11 cellular contexts compared by ENCODE assay signal in the genomic region with DNA sequence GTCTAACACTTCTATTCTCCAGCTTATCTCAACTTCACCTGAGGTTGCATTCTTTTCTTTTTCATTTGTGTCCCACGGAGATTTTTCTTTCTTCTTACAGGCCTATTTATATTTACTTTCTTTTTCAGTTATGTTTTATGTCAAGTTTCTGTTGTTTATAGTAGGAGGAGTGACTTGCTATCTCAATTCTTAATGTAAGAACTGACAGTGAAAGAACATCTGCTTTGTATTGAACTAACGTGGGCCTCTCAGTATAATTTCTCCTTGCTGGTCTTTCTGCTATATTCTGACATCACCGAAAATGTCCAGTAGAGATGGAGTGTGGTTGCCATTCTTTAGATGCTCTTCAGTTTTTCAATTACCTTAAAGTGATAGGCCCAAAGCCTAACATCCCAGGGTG.
DNase-seq lines count a peak whose midpoint lies in the region; ATAC-seq and TF ChIP-seq lines count a peak whose summit lies in the region.
"Had no signal": no experiment of that assay in that cellular context is flagged by ENCODE, and none has a peak within 500 bp of the region (broad histone marks: within the 10 kb centered on the region; RNA-seq: fewer than 3 reads in every experiment).

No MANE protein-coding gene starts in this region.

- no peak for TF ChIP-seq CTCF in HFFc6 (IDR thresholded peaks at IDR 0.05)
- no peak for TF ChIP-seq CTCF in OCI-LY7 (conservative IDR thresholded peaks at IDR 0.05; ENCODE audit: low read length)
- TF ChIP-seq CTCF in upper lobe of right lung (IDR thresholded peaks at IDR 0.05) = no peak

- H3K4me1 ChIP-seq in OCI-LY7 (ENCODE audit: insufficient read depth, low read length, poor library complexity, severe bottlenecking) (no peaks in the 10 kb centered on the region), upper lobe of right lung (no peaks in the 10 kb centered on the region)

- H3K4me2 ChIP-seq in OCI-LY7 (ENCODE audit: low read length) = no peak overlapping the region

- no peaks in the 10 kb centered on the region for H3K9me2 ChIP-seq in OCI-LY7 (ENCODE audit: insufficient read depth, low read length)

- H2AFZ ChIP-seq in OCI-LY7 (ENCODE audit: low read length) = no peak overlapping the region

- H3K36me3 ChIP-seq in OCI-LY7 (ENCODE audit: insufficient read depth, low read length) (no peaks in the 10 kb centered on the region), upper lobe of right lung (no peaks in the 10 kb centered on the region)

- peak overlapping the region; percentile 14; the same call in 1 of the 2 replicates for H3K27ac Mint-ChIP-seq in HFFc6
- no peak overlapping the region for H3K27ac Mint-ChIP-seq in stimulated activated naive B cell treated with anti-CD40 and anti-IgM and Interleukin-4, amounts not matched to agents 10 μg/mL and 1 μg/mL and 100 μg/mL, for 72 hours

- CTCF ChIA-PET in OCI-LY7 (lab: Charles Lee; ENCODE audit: unreplicated experiment) = no interaction called here

- intact Hi-C loops in OCI-LY7 (cut with micrococcal nuclease; ENCODE audit: unreplicated experiment) = loop anchor here (2.0 kb wide), 1 partner anchor 631 kb away; no protein-coding TSS in a partner anchor
- intact Hi-C loops in upper lobe of right lung (cut with DNase I) = no loop called here

- H3K4me3 ChIP-seq in OCI-LY7 (ENCODE audit: low read depth, low read length, poor library complexity, severe bottlenecking) = no peak overlapping the region
- H3K4me3 ChIP-seq in upper lobe of right lung = no peak overlapping the region
- H3K4me3 ChIP-seq: dorsolateral prefrontal cortex had no signal

- H3K9me3 ChIP-seq in OCI-LY7 (ENCODE audit: low read length) = no peaks in the 10 kb centered on the region
- no peaks in the 10 kb centered on the region for H3K9me3 ChIP-seq in upper lobe of right lung

- ATAC-seq in GM19043 (IDR thresholded peaks at IDR 0.05; ENCODE audit: low read depth, unreplicated experiment) (peak; percentile 77), HG03378 (IDR thresholded peaks at IDR 0.05; ENCODE audit: unreplicated experiment) (peak; percentile 83), upper lobe of right lung (no peak)
- ATAC-seq in stimulated activated naive B cell treated with anti-CD40 and anti-IgM and Interleukin-4, amounts not matched to agents 10 μg/mL and 1 μg/mL and 100 μg/mL, for 72 hours (replicated peaks) = peak; percentile 23 to 46
- ATAC-seq: right cardiac atrium had no signal

- H3K27me3 ChIP-seq in upper lobe of right lung = no peaks in the 10 kb centered on the region
- H3K27me3 ChIP-seq: dorsolateral prefrontal cortex had no signal

- H3K4me1 Mint-ChIP-seq in HFFc6 (ENCODE audit: low read depth) = peaks cover 30% of the 10 kb centered on the region
- peaks cover 4 to 27% of the 10 kb centered on the region in 2 donors for H3K4me1 Mint-ChIP-seq in stimulated activated naive B cell treated with anti-CD40 and anti-IgM and Interleukin-4, amounts not matched to agents 10 μg/mL and 1 μg/mL and 100 μg/mL, for 72 hours

- H3K27ac ChIP-seq in OCI-LY7 (ENCODE audit: low read depth, low read length, poor library complexity, severe bottlenecking) (no peak overlapping the region), upper lobe of right lung (no peak overlapping the region)
- H3K27ac ChIP-seq: dorsolateral prefrontal cortex had no signal

- H4K20me1 ChIP-seq in OCI-LY7 (ENCODE audit: insufficient read depth, low read length) = no peaks in the 10 kb centered on the region

- H3K27me3 Mint-ChIP-seq in HFFc6 (ENCODE audit: insufficient read depth) = no peaks in the 10 kb centered on the region; the same call in 1 of the 2 replicates
- no peaks in the 10 kb centered on the region for H3K27me3 Mint-ChIP-seq in stimulated activated naive B cell treated with anti-CD40 and anti-IgM and Interleukin-4, amounts not matched to agents 10 μg/mL and 1 μg/mL and 100 μg/mL, for 72 hours

- DNase-seq in HFFc6 = no peak
- DNase-seq in stimulated activated naive B cell treated with anti-CD40 and anti-IgM and Interleukin-4, amounts not matched to agents 10 μg/mL and 1 μg/mL and 100 μg/mL, for 72 hours = no peak
- no peak for DNase-seq in activated T-cell treated with anti-CD3 and anti-CD28 coated beads, Interleukin-2, amount 50 U/mL, for 1 hour
- DNase-seq in OCI-LY7 (ENCODE audit: low spot score) = no peak
- no peak for DNase-seq in upper lobe of right lung
- DNase-seq: dorsolateral prefrontal cortex, head of caudate nucleus, NCI-H1105, right cardiac atrium had no signal

- POLR2A ChIA-PET in OCI-LY7 (lab: Charles Lee) = interaction anchor here (0.7 to 1.2 kb wide), 2 partner anchors 20 to 549 kb away, joined by 3 read pairs; no protein-coding TSS in a partner anchor

- H3K4me3 Mint-ChIP-seq in HFFc6 = no peak overlapping the region; the same call in 1 of the 2 replicates
- peak overlapping the region in 1 of 2 donors; percentile 58 for H3K4me3 Mint-ChIP-seq in stimulated activated naive B cell treated with anti-CD40 and anti-IgM and Interleukin-4, amounts not matched to agents 10 μg/mL and 1 μg/mL and 100 μg/mL, for 72 hours

- H3K9me3 Mint-ChIP-seq in HFFc6 = no peaks in the 10 kb centered on the region
- H3K9me3 Mint-ChIP-seq in stimulated activated naive B cell treated with anti-CD40 and anti-IgM and Interleukin-4, amounts not matched to agents 10 μg/mL and 1 μg/mL and 100 μg/mL, for 72 hours = no peaks in the 10 kb centered on the region

- H3K36me3 Mint-ChIP-seq in HFFc6 (ENCODE audit: low read depth) = no peaks in the 10 kb centered on the region
- H3K36me3 Mint-ChIP-seq in stimulated activated naive B cell treated with anti-CD40 and anti-IgM and Interleukin-4, amounts not matched to agents 10 μg/mL and 1 μg/mL and 100 μg/mL, for 72 hours = no peaks in the 10 kb centered on the region

- no peaks in the 10 kb centered on the region for H3K79me2 ChIP-seq in OCI-LY7 (ENCODE audit: insufficient read depth, low read depth, low read length)

- BruUV-seq in OCI-LY7 (replicated peaks; lab: Mats Ljungman, UMichigan) = no TSS peak
